1 cellular context compared by ENCODE assay signal in genomic region chr11:6611092-6612007, GRCh38.
TF ChIP-seq lines count a peak whose summit lies in the region.

No MANE protein-coding gene starts in this region.

TF ChIP-seq in K562, 482 proteins besides CTCF, POLR2A, EP300 and RAD21 (continued from another document and continues in another):
- TF ChIP-seq ZNF436 (CRISPR knock-in tag; IDR thresholded peaks at IDR 0.05) (no peak), CBFA2T2 (conservative IDR thresholded peaks at IDR 0.05) (no peak), ELF2 (CRISPR knock-in tag; IDR thresholded peaks at IDR 0.05) (0 out of 2 replicates have a peak, but pooled peaks have one; percentile 13), TCF15 (CRISPR knock-in tag; IDR thresholded peaks at IDR 0.05) (no peak), KDM4B (IDR thresholded peaks at IDR 0.05; ENCODE audit: borderline replicate concordance in 2 of 2, low read depth in 1 of 2) (no peak), ZNF316 (IDR thresholded peaks at IDR 0.05) (no peak), ZBTB49 (CRISPR knock-in tag; IDR thresholded peaks at IDR 0.05; ENCODE audit: borderline replicate concordance) (peak; percentile 73; the same call in 1 of the 2 replicates), MAX (CRISPR knock-in tag; IDR thresholded peaks at IDR 0.05) (0 out of 2 replicates have a peak, but pooled peaks have one; percentile 48), ZNF589 (CRISPR knock-in tag; IDR thresholded peaks at IDR 0.05; ENCODE audit: low read depth) (no peak), ELF4 (CRISPR knock-in tag; IDR thresholded peaks at IDR 0.05) (peak; percentile 46; the same call in 1 of the 2 replicates), NR2F6 (CRISPR knock-in tag; IDR thresholded peaks at IDR 0.05) (0 out of 2 replicates have a peak, but pooled peaks have one; percentile 2), NKRF (IDR thresholded peaks at IDR 0.05; ENCODE audit: borderline replicate concordance) (0 out of 2 replicates have a peak, but pooled peaks have one; percentile 44), RCOR1 (IDR thresholded peaks at IDR 0.05; ENCODE audit: borderline replicate concordance in 1 of 2, low read depth in 2 of 2, low read length in 2 of 2) (no peak), ZBTB2 (IDR thresholded peaks at IDR 0.05) (0 out of 2 replicates have a peak, but pooled peaks have one; percentile 7), HDGF (IDR thresholded peaks at IDR 0.05) (0 out of 2 replicates have a peak, but pooled peaks have one; percentile 47), CTCFL (IDR thresholded peaks at IDR 0.05; ENCODE audit: borderline replicate concordance, insufficient read depth, low read depth, low read length, poor library complexity, severe bottlenecking) (no peak), TBP (optimal IDR thresholded peaks at IDR 0.05; ENCODE audit: low read depth, low read length) (no peak), TEAD1 (CRISPR knock-in tag; IDR thresholded peaks at IDR 0.05) (peak in 1 of 2 experiments; percentile 48; a peak in 1 of 4 replicates), ZNF224 (CRISPR knock-in tag; IDR thresholded peaks at IDR 0.05) (no peak), MCM3 (IDR thresholded peaks at IDR 0.05) (no peak), NFXL1 (CRISPR knock-in tag; IDR thresholded peaks at IDR 0.05) (no peak), FOXA1 (IDR thresholded peaks at IDR 0.05; ENCODE audit: borderline replicate concordance) (no peak), XRCC5 (IDR thresholded peaks at IDR 0.05; ENCODE audit: low read depth, low read length) (no peak), MBD1 (CRISPR knock-in tag; IDR thresholded peaks at IDR 0.05) (no peak), ATF2 (CRISPR knock-in tag; IDR thresholded peaks at IDR 0.05) (no peak), SRSF3 (IDR thresholded peaks at IDR 0.05; ENCODE audit: insufficient read depth, low read length) (0 out of 2 replicates have a peak, but pooled peaks have one; percentile 47), ZNF518B (CRISPR knock-in tag; IDR thresholded peaks at IDR 0.05) (no peak)
